Comparison of ENCODE assay signal across 28 cellular contexts in genomic region chr17:61687769-61688168, GRCh38.
DNase-seq lines count a peak whose midpoint lies in the region; ATAC-seq, FAIRE-seq and TF ChIP-seq lines count a peak whose summit lies in the region.
"Had no signal": no experiment of that assay in that cellular context is flagged by ENCODE, and none has a peak within 500 bp of the region (broad histone marks: within the 10 kb centered on the region; RNA-seq: fewer than 3 reads in every experiment).

No MANE protein-coding gene starts in this region.

- CTCF ChIA-PET in HepG2 (lab: Yijun Ruan, JAX; ENCODE audit: low intra/inter-chr PET ratio, low total read pairs) (no interaction called here), IMR-90 (lab: Yijun Ruan, JAX) (no interaction called here)
- CTCF ChIA-PET in activated CD8-positive, alpha-beta T cell treated with anti-CD3 and anti-CD28 coated beads for 36 hours (lab: Charles Lee) = no interaction called here

- no TSS peak for BruUV-seq in HepG2 (replicated peaks; lab: Mats Ljungman, UMichigan)
- no TSS peak for BruUV-seq in IMR-90 (replicated peaks; lab: Mats Ljungman, UMichigan)

- no peak overlapping the region for H3K56ac ChIP-seq in IMR-90 (ENCODE audit: extremely low read depth, insufficient read depth, low read length)

- H3K27me3 ChIP-seq in HepG2 (ENCODE audit: control insufficient read depth in 1 of 2, insufficient read depth in 2 of 2, low read length in 2 of 2) (no peaks in the 10 kb centered on the region), right lobe of liver (no peaks in the 10 kb centered on the region), IMR-90 (ENCODE audit: control insufficient read depth, insufficient read depth, low read length) (no peaks in the 10 kb centered on the region)
- H3K27me3 ChIP-seq: BLaER1 treated with 17β-estradiol and CSF1 and Interleukin-3, amounts not matched to agents 10 nM and 100 nM had no signal

- H3K36me3 Mint-ChIP-seq in activated CD8-positive, alpha-beta T cell treated with anti-CD3 and anti-CD28 coated beads for 36 hours (ENCODE audit: low read depth) = peaks cover 30% of the 10 kb centered on the region
- H3K36me3 Mint-ChIP-seq in natural killer cell treated with Interleukin-12 subunit alpha and Interleukin-12 subunit beta and Interleukin-15 and Interleukin-18, amount 100 ng/mL, for 72 hours = no peaks in the 10 kb centered on the region
- H3K36me3 Mint-ChIP-seq: CD8-positive, alpha-beta T cell had no signal

- no peak overlapping the region for H2AFZ ChIP-seq in HepG2 (ENCODE audit: low read length)
- H2AFZ ChIP-seq in IMR-90 (replicated peaks; ENCODE audit: low read length, poor library complexity) = no peak overlapping the region

- H3K9me3 Mint-ChIP-seq in activated CD8-positive, alpha-beta T cell treated with anti-CD3 and anti-CD28 coated beads for 36 hours = peaks cover 2% of the 10 kb centered on the region
- H3K9me3 Mint-ChIP-seq in natural killer cell treated with Interleukin-12 subunit alpha and Interleukin-12 subunit beta and Interleukin-15 and Interleukin-18, amount 100 ng/mL, for 72 hours = no peaks in the 10 kb centered on the region
- H3K9me3 Mint-ChIP-seq: CD4-positive, alpha-beta T cell; CD8-positive, alpha-beta T cell had no signal

- H3K27ac Mint-ChIP-seq in activated CD8-positive, alpha-beta T cell treated with anti-CD3 and anti-CD28 coated beads for 36 hours = no peak overlapping the region
- H3K27ac Mint-ChIP-seq in natural killer cell treated with Interleukin-12 subunit alpha and Interleukin-12 subunit beta and Interleukin-15 and Interleukin-18, amount 100 ng/mL, for 72 hours = no peak overlapping the region
- H3K27ac Mint-ChIP-seq: B cell; CD4-positive, alpha-beta T cell; CD8-positive, alpha-beta T cell had no signal

- H3K4me1 ChIP-seq in HepG2 (ENCODE audit: insufficient read depth, low read length) (no peaks in the 10 kb centered on the region), right lobe of liver (no peaks in the 10 kb centered on the region), IMR-90 (ENCODE audit: control insufficient read depth, insufficient read depth, low read length) (no peaks in the 10 kb centered on the region)
- H3K4me1 ChIP-seq: A549, Caco-2 had no signal

- H3K4me1 Mint-ChIP-seq in activated CD8-positive, alpha-beta T cell treated with anti-CD3 and anti-CD28 coated beads for 36 hours (ENCODE audit: low read depth) = no peaks in the 10 kb centered on the region
- no peaks in the 10 kb centered on the region for H3K4me1 Mint-ChIP-seq in natural killer cell treated with Interleukin-12 subunit alpha and Interleukin-12 subunit beta and Interleukin-15 and Interleukin-18, amount 100 ng/mL, for 72 hours (ENCODE audit: low read depth in 2 of 2)
- H3K4me1 Mint-ChIP-seq: B cell had no signal

- TF ChIP-seq CTCF in HepG2 (CRISPR knock-in tag; IDR thresholded peaks at IDR 0.05) (no peak), right lobe of liver (IDR thresholded peaks at IDR 0.05) (no peak), IMR-90 (conservative IDR thresholded peaks at IDR 0.05; ENCODE audit: low read depth, low read length) (no peak)
- no peak for TF ChIP-seq CTCF in activated CD8-positive, alpha-beta T cell treated with anti-CD3 and anti-CD28 coated beads for 36 hours (IDR thresholded peaks at IDR 0.05)

- TF ChIP-seq POLR2A in HepG2 (IDR thresholded peaks at IDR 0.05; ENCODE audit: insufficient read depth in 1 of 2, low read depth in 2 of 2, low read length in 2 of 2) (no peak), right lobe of liver (IDR thresholded peaks at IDR 0.05) (no peak), IMR-90 (IDR thresholded peaks at IDR 0.05; ENCODE audit: low read depth, low read length) (no peak)

- H3K9me3 ChIP-seq in HepG2 (ENCODE audit: low read length) (no peaks in the 10 kb centered on the region), right lobe of liver (no peaks in the 10 kb centered on the region), IMR-90 (ENCODE audit: control insufficient read depth, insufficient read depth, low read length) (no peaks in the 10 kb centered on the region)
- H3K9me3 ChIP-seq: A549, Caco-2 had no signal

- no peak overlapping the region for H3K4me3 ChIP-seq in HepG2 (replicated peaks in 1 of 3; ENCODE audit: insufficient read depth in 1 of 3, low read depth in 2 of 3, low read length in 3 of 3)
- H3K4me3 ChIP-seq in right lobe of liver = no peak overlapping the region
- H3K4me3 ChIP-seq in IMR-90 (ENCODE audit: insufficient read depth, low read depth, low read length) = no peak overlapping the region
- H3K4me3 ChIP-seq: A549; BLaER1 treated with 17β-estradiol and CSF1 and Interleukin-3, amounts not matched to agents 10 nM and 100 nM had no signal

- no peak overlapping the region for H3K14ac ChIP-seq in IMR-90 (replicated peaks; ENCODE audit: low read depth, low read length)

- no peak overlapping the region for H3K4me3 Mint-ChIP-seq in activated CD8-positive, alpha-beta T cell treated with anti-CD3 and anti-CD28 coated beads for 36 hours
- no peak overlapping the region for H3K4me3 Mint-ChIP-seq in natural killer cell treated with Interleukin-12 subunit alpha and Interleukin-12 subunit beta and Interleukin-15 and Interleukin-18, amount 100 ng/mL, for 72 hours
- H3K4me3 Mint-ChIP-seq: B cell; CD4-positive, alpha-beta T cell; CD8-positive, alpha-beta T cell had no signal

- 0 out of 4 replicates have a peak, but pooled peaks cover 0 to 6% of the 10 kb centered on the region in 2 experiments for H3K79me1 ChIP-seq in IMR-90 (ENCODE audit: low read depth in 1 of 2, low read length in 2 of 2)

- no peak overlapping the region for H2AK5ac ChIP-seq in IMR-90 (ENCODE audit: low read depth, low read length)

- no peaks in the 10 kb centered on the region for H3K79me2 ChIP-seq in HepG2 (ENCODE audit: insufficient read depth, low read length)

- in situ Hi-C loops in HepG2 (cut with HindIII; ENCODE audit: extremely low pct_ligation_motif_present, low pct_unique_long_range_greater_than_20kb) = no loop called here
- in situ Hi-C loops in IMR-90 (cut with MboI; ENCODE audit: low sequenced_read_pairs) = no loop called here

- H3K27me3 Mint-ChIP-seq in activated CD8-positive, alpha-beta T cell treated with anti-CD3 and anti-CD28 coated beads for 36 hours = no peaks in the 10 kb centered on the region
- no peaks in the 10 kb centered on the region for H3K27me3 Mint-ChIP-seq in natural killer cell treated with Interleukin-12 subunit alpha and Interleukin-12 subunit beta and Interleukin-15 and Interleukin-18, amount 100 ng/mL, for 72 hours
- H3K27me3 Mint-ChIP-seq: B cell; CD4-positive, alpha-beta T cell had no signal

- peak overlapping the region; percentile 7 for H2AK9ac ChIP-seq in IMR-90 (replicated peaks; ENCODE audit: low read depth, low read length, poor library complexity)

- H2BK15ac ChIP-seq in IMR-90 (ENCODE audit: low read depth, low read length) = no peak overlapping the region

- no peak overlapping the region for H4K91ac ChIP-seq in IMR-90 (ENCODE audit: insufficient read depth, low read depth, low read length)

- no peaks in the 10 kb centered on the region for H3K9me1 ChIP-seq in IMR-90 (ENCODE audit: insufficient read depth, low read length)

- dilution Hi-C loops in IMR-90 (cut with HindIII; ENCODE audit: low sequenced_read_pairs, unreplicated experiment) = no loop called here

- H4K8ac ChIP-seq in IMR-90 (ENCODE audit: low read depth in 2 of 2, low read length in 2 of 2) = no peak overlapping the region

- H3K18ac ChIP-seq in IMR-90 (ENCODE audit: low read depth, low read length) = no peak overlapping the region

- no peaks in the 10 kb centered on the region for H4K20me1 ChIP-seq in HepG2 (ENCODE audit: insufficient read depth, low read length)
- no peaks in the 10 kb centered on the region for H4K20me1 ChIP-seq in IMR-90 (ENCODE audit: insufficient read depth, low read length)
- H4K20me1 ChIP-seq: BLaER1 treated with 17β-estradiol and CSF1 and Interleukin-3, amounts not matched to agents 10 nM and 100 nM had no signal

- H3K4ac ChIP-seq in IMR-90 (ENCODE audit: low read depth, low read length) = no peak overlapping the region

- DNase-seq in HepG2 (ENCODE audit: low spot score) (no peak), right lobe of liver (no peak), IMR-90 (no peak), islet precursor cell (peak; percentile 58)
- no peak for DNase-seq in activated CD8-positive, alpha-beta T cell treated with anti-CD3 and anti-CD28 coated beads for 36 hours
- DNase-seq in natural killer cell treated with Interleukin-12 subunit alpha and Interleukin-12 subunit beta and Interleukin-15 and Interleukin-18, amount 100 ng/mL, for 72 hours (ENCODE audit: low spot score) = no peak
- DNase-seq: AML-193; Caco-2; Calu3; CD4-positive, alpha-beta T cell; CD8-positive, alpha-beta T cell; DMS 273 treated with DMSO at 0.1 percent for 48 hours; DMS153; DMS53; DMS79; DND-41; EL; GF-D8 had no signal

- TF ChIP-seq EP300 in HepG2 (IDR thresholded peaks at IDR 0.05; ENCODE audit: low read depth in 2 of 2, low read length in 2 of 2) = no peak
- no peak for TF ChIP-seq EP300 in HepG2 (CRISPR knock-in tag; IDR thresholded peaks at IDR 0.05; ENCODE audit: borderline replicate concordance)

- TF ChIP-seq RAD21 in HepG2 (CRISPR knock-in tag; IDR thresholded peaks at IDR 0.05) (no peak), IMR-90 (IDR thresholded peaks at IDR 0.05; ENCODE audit: low read length) (no peak)

- WGBS in HepG2 (ENCODE audit: low lambda C conversion rate) = 54% methylated on average over 1 of the region's 2 CpGs
- no CpG with 5 or more reads among the region's 2 CpGs for WGBS in right lobe of liver (ENCODE audit: insufficient coverage, low coverage, low lambda C conversion rate, missing lambda C conversion rate)
- no CpG with 5 or more reads among the region's 2 CpGs for WGBS in IMR-90 (ENCODE audit: extremely low coverage in 2 of 2, insufficient read length in 1 of 2), 2 experiments

- POLR2A ChIA-PET in HepG2 (lab: Yijun Ruan, JAX) (no interaction called here), IMR-90 (lab: Charles Lee; ENCODE audit: unreplicated experiment) (no interaction called here)
- POLR2A ChIA-PET in activated CD8-positive, alpha-beta T cell treated with anti-CD3 and anti-CD28 coated beads for 36 hours (lab: Charles Lee) = interaction anchor here (1.0 kb wide), 1 partner anchor 11 kb away, joined by 3 read pairs; no protein-coding TSS in a partner anchor

- H3K27ac ChIP-seq in HepG2 (ENCODE audit: extremely low read length, insufficient read depth, low read length) (no peak overlapping the region), right lobe of liver (no peak overlapping the region), IMR-90 (ENCODE audit: insufficient read depth, low read length) (no peak overlapping the region)
- H3K27ac ChIP-seq: 22Rv1; A549; BLaER1 treated with 17β-estradiol and CSF1 and Interleukin-3, amounts not matched to agents 10 nM and 100 nM; C4-2B had no signal

- no peak for FAIRE-seq in HepG2 (lab: Jason Lieb, UNC)
- FAIRE-seq: A549, G401.6, GM12891, GM18507, GM19239 had no signal

- peaks cover 1 to 20% of the 10 kb centered on the region in 2 experiments; a peak in 4 of 5 replicates for H3K36me3 ChIP-seq in HepG2 (replicated peaks in 1 of 2; ENCODE audit: control insufficient read depth in 1 of 2, insufficient read depth in 2 of 2, low read length in 2 of 2)
- H3K36me3 ChIP-seq in right lobe of liver = no peaks in the 10 kb centered on the region
- peaks cover 3% of the 10 kb centered on the region; the same call in 1 of the 2 replicates for H3K36me3 ChIP-seq in IMR-90 (ENCODE audit: control insufficient read depth, insufficient read depth, low read length)

- H2BK5ac ChIP-seq in IMR-90 (ENCODE audit: low read depth, low read length, poor library complexity, severe bottlenecking) = no peak overlapping the region

- H3K9ac ChIP-seq in HepG2 (ENCODE audit: insufficient read depth, low read depth, low read length) (no peak overlapping the region), IMR-90 (ENCODE audit: low read depth, low read length) (no peak overlapping the region)
- H3K9ac ChIP-seq: BLaER1 treated with 17β-estradiol and CSF1 and Interleukin-3, amounts not matched to agents 10 nM and 100 nM had no signal

- ATAC-seq in HepG2 (peak; percentile 23; the same call in 2 of the 3 replicates), right lobe of liver (no peak), IMR-90 (ENCODE audit: low read depth) (no peak), GM19395 (IDR thresholded peaks at IDR 0.05; ENCODE audit: unreplicated experiment) (no peak)
- no peak for ATAC-seq in activated CD8-positive, alpha-beta T cell treated with anti-CD3 and anti-CD28 coated beads for 36 hours
- no peak for ATAC-seq in natural killer cell treated with Interleukin-12 subunit alpha and Interleukin-12 subunit beta and Interleukin-15 and Interleukin-18, amount 100 ng/mL, for 72 hours
- ATAC-seq: A549; CD8-positive, alpha-beta T cell had no signal

- no peak overlapping the region for H3K23ac ChIP-seq in IMR-90 (ENCODE audit: low read depth, low read length)

- intact Hi-C loops in HepG2 (cut with micrococcal nuclease; ENCODE audit: unreplicated experiment) = loop anchor here (2.0 kb wide), 1 partner anchor 51 kb away; no protein-coding TSS in a partner anchor
- intact Hi-C loops in right lobe of liver (cut with DNase I) = no loop called here
- intact Hi-C loops in IMR-90 (cut with micrococcal nuclease) = no loop called here
- intact Hi-C loops in activated CD8-positive, alpha-beta T cell treated with anti-CD3 and anti-CD28 coated beads for 36 hours (cut with micrococcal nuclease) = no loop called here

- H3K4me2 ChIP-seq in HepG2 (ENCODE audit: low read depth, low read length) (no peak overlapping the region), IMR-90 (ENCODE audit: low read depth, low read length) (no peak overlapping the region)
- H3K4me2 ChIP-seq: A549; BLaER1 treated with 17β-estradiol and CSF1 and Interleukin-3, amounts not matched to agents 10 nM and 100 nM had no signal

- no peak overlapping the region for H4K5ac ChIP-seq in IMR-90 (ENCODE audit: low read depth, low read length)

- no peak overlapping the region for H2BK120ac ChIP-seq in IMR-90 (ENCODE audit: low read depth, low read length)

- no peak overlapping the region for H2BK20ac ChIP-seq in IMR-90 (ENCODE audit: low read depth, low read length)
